ENCODE assay signal across 18 cellular contexts in genomic region chr10:63929826-63930467, GRCh38.
DNase-seq lines count a peak whose midpoint lies in the region; ATAC-seq, FAIRE-seq and TF ChIP-seq lines count a peak whose summit lies in the region.
"Had no signal": no experiment of that assay in that cellular context is flagged by ENCODE, and none has a peak within 500 bp of the region (broad histone marks: within the 10 kb centered on the region; RNA-seq: fewer than 3 reads in every experiment).

No MANE protein-coding gene starts in this region.

- no peak overlapping the region for H3K27ac ChIP-seq in body of pancreas
- H3K27ac ChIP-seq in small intestine (ENCODE audit: low read depth in 1 of 2, low read length in 1 of 2): no peak overlapping the region
- H3K27ac ChIP-seq: heart left ventricle, lower lobe of right lung, ovary, suprapubic skin had no signal

- H3K4me3 ChIP-seq in BE2C (ENCODE audit: low read depth, low read length) (no peak overlapping the region), body of pancreas (no peak overlapping the region), small intestine (ENCODE audit: low read depth in 1 of 2, low read length in 2 of 2) (no peak overlapping the region)
- H3K4me3 ChIP-seq: heart left ventricle, lower lobe of right lung, ovary, suprapubic skin had no signal

- 66 to 86% methylated on average over 3 to 4 of the region's 4 CpGs for WGBS in body of pancreas, 2 donors
- WGBS in small intestine, 3 donors: 65 to 83% (median 73%) methylated on average over 4 of the region's 4 CpGs

- peaks cover 8% of the 10 kb centered on the region for H3K4me1 Mint-ChIP-seq in WTC11
- H3K4me1 Mint-ChIP-seq: IgD-negative memory B cell, T-cell had no signal

- H3K4me1 ChIP-seq in BE2C (peaks cover 25% of the 10 kb centered on the region), body of pancreas (peaks cover 3% of the 10 kb centered on the region), small intestine (ENCODE audit: control insufficient read depth in 2 of 2, insufficient read depth in 1 of 2, low read depth in 1 of 2, low read length in 1 of 2) (no peaks in the 10 kb centered on the region)
- H3K4me1 ChIP-seq: heart left ventricle, lower lobe of right lung, suprapubic skin had no signal

- no peak for TF ChIP-seq POLR2A in body of pancreas (IDR thresholded peaks at IDR 0.05)

- H3K9me3 ChIP-seq in BE2C: no peaks in the 10 kb centered on the region
- H3K9me3 ChIP-seq in body of pancreas: no peaks in the 10 kb centered on the region
- no peaks in the 10 kb centered on the region for H3K9me3 ChIP-seq in small intestine (ENCODE audit: control insufficient read depth, low read depth)
- H3K9me3 ChIP-seq: heart left ventricle, lower lobe of right lung, ovary, suprapubic skin had no signal

- TF ChIP-seq CTCF in BE2C (IDR thresholded peaks at IDR 0.05; ENCODE audit: low read depth, low read length): no peak
- no peak for TF ChIP-seq CTCF in body of pancreas (IDR thresholded peaks at IDR 0.05)
- no peak for TF ChIP-seq CTCF in WTC11 (IDR thresholded peaks at IDR 0.05)

- H3K4me3 Mint-ChIP-seq in WTC11: no peak overlapping the region
- H3K4me3 Mint-ChIP-seq: activated T-helper 1 cell treated with anti-CD3 and anti-CD28 coated beads, Interleukin-12 subunit alpha, Interleukin-12 subunit beta, Interleukin-2, Interleukin-4 antibody, amounts not matched to agents 30 ng/mL and 10 ng/mL and 1 ng/mL, durations not matched to agents 14 hours and 24 hours and 36 hours; CD8-positive, alpha-beta T cell; IgD-negative memory B cell; T-cell had no signal

- no peaks in the 10 kb centered on the region for H3K36me3 Mint-ChIP-seq in WTC11
- H3K36me3 Mint-ChIP-seq: CD8-positive, alpha-beta T cell; IgD-negative memory B cell; T-cell had no signal

- CTCF ChIA-PET in WTC11 (lab: Charles Lee): no interaction called here

- no peaks in the 10 kb centered on the region; the same call in 1 of the 2 replicates for H3K27me3 Mint-ChIP-seq in WTC11 (ENCODE audit: low read depth)

- DNase-seq in BE2C (peak; percentile 87), LHCN-M2 (ENCODE audit: low read depth) (peak; percentile 9), NCI-H748 (lab: John Stamatoyannopoulos, UW; ENCODE audit: unreplicated experiment) (peak; percentile 85), body of pancreas (peak in 3 of 4 donors; percentile 2 to 21 (median 7)), small intestine (no peak), retina (no peak), WTC11 (ENCODE audit: low spot score) (no peak)
- no peak for DNase-seq in stimulated activated CD4-positive, alpha-beta T cell treated with anti-CD3 and anti-CD28 coated beads, Interleukin-1b, Interleukin-23, amount 100 ng/mL, for 48 hours
- DNase-seq: CD8-positive, alpha-beta T cell; heart left ventricle; lower lobe of right lung; NCI-H1048; T-cell had no signal

- POLR2A ChIA-PET in WTC11 (lab: Charles Lee): no interaction called here

- intact Hi-C loops in body of pancreas (cut with DNase I): no loop called here

- no peaks in the 10 kb centered on the region for H3K36me3 ChIP-seq in BE2C
- H3K36me3 ChIP-seq in body of pancreas (replicated peaks in 1 of 2; ENCODE audit: insufficient read depth in 1 of 2, low read depth in 2 of 2): no peaks in the 10 kb centered on the region
- H3K36me3 ChIP-seq in small intestine (ENCODE audit: control insufficient read depth in 2 of 2, insufficient read depth in 2 of 2, low read length in 2 of 2): no peaks in the 10 kb centered on the region
- H3K36me3 ChIP-seq: heart left ventricle, lower lobe of right lung, ovary, suprapubic skin had no signal

- H3K27me3 ChIP-seq in BE2C (no peaks in the 10 kb centered on the region), body of pancreas (no peaks in the 10 kb centered on the region), small intestine (ENCODE audit: control insufficient read depth in 2 of 2, insufficient read depth in 2 of 2, low read length in 2 of 2) (no peaks in the 10 kb centered on the region)
- H3K27me3 ChIP-seq: heart left ventricle, ovary, suprapubic skin had no signal

- H3K9me3 Mint-ChIP-seq in WTC11: no peaks in the 10 kb centered on the region
- H3K9me3 Mint-ChIP-seq: activated T-helper 1 cell treated with anti-CD3 and anti-CD28 coated beads, Interleukin-12 subunit alpha, Interleukin-12 subunit beta, Interleukin-2, Interleukin-4 antibody, amounts not matched to agents 30 ng/mL and 10 ng/mL and 1 ng/mL, durations not matched to agents 14 hours and 24 hours and 36 hours; T-cell had no signal

- ATAC-seq in body of pancreas: no peak
- no peak for ATAC-seq in WTC11
- ATAC-seq: CD8-positive, alpha-beta T cell; heart left ventricle; lower lobe of right lung; T-cell had no signal

- no peak overlapping the region for H3K27ac Mint-ChIP-seq in WTC11
- H3K27ac Mint-ChIP-seq: activated T-helper 1 cell treated with anti-CD3 and anti-CD28 coated beads, Interleukin-12 subunit alpha, Interleukin-12 subunit beta, Interleukin-2, Interleukin-4 antibody, amounts not matched to agents 30 ng/mL and 10 ng/mL and 1 ng/mL, durations not matched to agents 14 hours and 24 hours and 36 hours; CD8-positive, alpha-beta T cell; IgD-negative memory B cell; T-cell had no signal

- FAIRE-seq in small intestine (lab: Jason Lieb, UNC): no peak
- FAIRE-seq: RCC 7860 had no signal

TF ChIP-seq in WTC11, 78 proteins besides CTCF, POLR2A, EP300 and RAD21:
- TF ChIP-seq HMGA2 (CRISPR knock-in tag; IDR thresholded peaks at IDR 0.05) (no peak), CREM (CRISPR knock-in tag; IDR thresholded peaks at IDR 0.05) (no peak), OVOL2 (CRISPR knock-in tag; IDR thresholded peaks at IDR 0.05; ENCODE audit: borderline replicate concordance) (no peak), ATF2 (CRISPR knock-in tag; IDR thresholded peaks at IDR 0.05; ENCODE audit: borderline replicate concordance, low read depth) (no peak), ZNF219 (CRISPR knock-in tag; IDR thresholded peaks at IDR 0.05; ENCODE audit: borderline replicate concordance) (no peak), NR1H2 (CRISPR knock-in tag; IDR thresholded peaks at IDR 0.05) (no peak), ZNF416 (CRISPR knock-in tag; IDR thresholded peaks at IDR 0.05) (no peak)

Comparison
In these comparisons a context has a peak if more than half of its experiments do, and no peak if none do; other contexts are left out.
1. DNase-seq: peak in BE2C (single experiment), LHCN-M2 (single experiment), NCI-H748 (single experiment) and body of pancreas (3 of 4); none in stimulated activated CD4-positive, alpha-beta T cell treated with anti-CD3 and anti-CD28 coated beads, Interleukin-1b, Interleukin-23, amount 100 ng/mL, for 48 hours (single experiment), small intestine (single experiment), retina (single experiment) and WTC11 (single experiment).